Comparison of ENCODE assay signal across 25 cellular contexts in the genomic region with DNA sequence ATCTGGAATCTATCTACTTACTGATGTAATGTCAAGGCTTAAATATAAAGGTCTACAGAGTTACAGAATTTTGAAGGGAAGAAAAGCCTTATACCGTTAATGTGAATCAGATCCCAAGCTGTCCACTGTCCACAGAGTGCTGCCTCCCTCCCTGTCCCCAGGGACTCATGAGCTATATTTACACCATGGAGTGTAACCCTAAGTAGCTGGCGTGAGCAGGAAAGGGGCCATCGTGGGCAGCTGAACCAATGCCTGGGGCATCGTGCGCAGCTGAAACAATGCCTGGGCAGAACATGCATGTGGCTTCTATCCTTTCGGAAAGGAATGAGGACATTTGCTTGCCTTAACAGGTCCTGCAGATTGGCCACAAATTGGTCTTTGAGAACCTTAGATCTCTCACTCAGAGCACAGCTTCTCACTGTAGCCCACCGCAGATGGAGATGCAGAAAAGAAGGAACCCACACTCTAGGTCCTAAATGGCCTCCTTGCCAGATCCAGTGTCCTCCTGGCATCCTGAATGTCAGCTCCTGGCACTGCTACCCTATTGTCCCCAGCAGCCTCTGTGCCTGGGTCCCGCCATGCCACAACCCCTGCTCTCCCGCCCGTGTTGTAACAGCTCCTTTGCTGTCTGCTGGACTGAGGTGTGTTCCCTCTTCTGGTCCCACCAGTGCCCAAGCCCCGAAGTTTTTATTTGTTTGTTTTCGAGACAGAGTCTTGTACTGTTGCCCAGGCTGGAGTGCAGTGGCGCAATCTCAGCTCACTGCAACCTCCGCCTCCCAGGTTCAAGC. TPM values are rescaled to one million over a fixed set of nuclear protein-coding genes. Genes with fewer than 3 reads are reported as not detected.
A peak's percentile ranks its signal among the peaks of the same experiment; 100 is the strongest.
DNase-seq lines count a peak whose midpoint lies in the region; ATAC-seq and TF ChIP-seq lines count a peak whose summit lies in the region.
"Had no signal": no experiment of that assay in that cellular context is flagged by ENCODE, and none has a peak within 500 bp of the region (broad histone marks: within the 10 kb centered on the region; RNA-seq: fewer than 3 reads in every experiment).

No MANE protein-coding gene starts in this region.

- H4K20me1 ChIP-seq in MM.1S (ENCODE audit: insufficient read depth, low read length), result no peaks in the 10 kb centered on the region

- H2AFZ ChIP-seq in MM.1S (ENCODE audit: low read length), result no peak overlapping the region

- peaks cover 0 to 21% of the 10 kb centered on the region in 2 donors for H3K9me3 ChIP-seq in right atrium auricular region
- H3K9me3 ChIP-seq in aorta (ENCODE audit: control insufficient read depth, low read length), result peaks cover 2% of the 10 kb centered on the region
- no peaks in the 10 kb centered on the region for H3K9me3 ChIP-seq in MM.1S (replicated peaks; ENCODE audit: insufficient read depth, low read length)
- H3K9me3 ChIP-seq: pancreas had no signal

- DNase-seq in Right ventricle myocardium superior (no peak), right atrium auricular region (ENCODE audit: low spot score) (no peak), brain pericyte (ENCODE audit: low read depth, low spot score) (peak; percentile 29), myocyte (ENCODE audit: low read depth) (peak; percentile 96), aorta (peak in 1 of 2 donors; percentile 69), MM.1S (no peak), NCI-H1694 (lab: John Stamatoyannopoulos, UW) (no peak)
- DNase-seq: 8988T; activated CD4-positive, alpha-beta T cell treated with anti-CD3 and anti-CD28 coated beads for 48 hours; activated naive CD4-positive, alpha-beta T cell treated with Interleukin-2 at 50 U/mL for 16 hours; activated T-cell treated with anti-CD3 and anti-CD28 coated beads, Interleukin-2, amount 50 U/mL, for 4 hours; adrenal gland; GDM1; mesendoderm; naive thymus-derived CD4-positive, alpha-beta T cell; NCI-H1417 treated with DMSO at 0.1 percent for 48 hours; NCI-H524; pancreas; stimulated activated CD4-positive, alpha-beta T cell treated with anti-CD3 and anti-CD28 coated beads, Interleukin-15, amount 100 ng/mL, for 24 hours; stimulated activated naive CD8-positive, alpha-beta T cell treated with anti-CD3 and anti-CD28 coated beads, Interleukin-15, Interleukin-2, amounts not matched to agents 100 U/mL and 50 U/mL, for 24 hours had no signal

- no peaks in the 10 kb centered on the region for H3K79me2 ChIP-seq in MM.1S (ENCODE audit: low read length)

- H3K27me3 ChIP-seq in right atrium auricular region (no peaks in the 10 kb centered on the region), aorta (ENCODE audit: control insufficient read depth in 1 of 2, insufficient read depth in 2 of 2, low read length in 1 of 2) (no peaks in the 10 kb centered on the region), MM.1S (replicated peaks; ENCODE audit: insufficient read depth, low read length) (no peaks in the 10 kb centered on the region)
- H3K27me3 ChIP-seq: adrenal gland, pancreas, tibial nerve had no signal

- H3K4me2 ChIP-seq in MM.1S (ENCODE audit: low read depth, low read length), result no peak overlapping the region

- no peaks in the 10 kb centered on the region for H3K36me3 ChIP-seq in right atrium auricular region
- no peaks in the 10 kb centered on the region for H3K36me3 ChIP-seq in aorta (ENCODE audit: control insufficient read depth in 1 of 2, insufficient read depth in 2 of 2, low read length in 1 of 2)
- H3K36me3 ChIP-seq in MM.1S (replicated peaks; ENCODE audit: insufficient read depth, low read length), result no peaks in the 10 kb centered on the region
- H3K36me3 ChIP-seq: adrenal gland, pancreas had no signal

- H3K9me2 ChIP-seq in MM.1S (replicated peaks; ENCODE audit: insufficient read depth, low read length), result no peaks in the 10 kb centered on the region

- intact Hi-C loops in Right ventricle myocardium superior (cut with DNase I) (no loop called here), aorta (cut with DNase I) (no loop called here)

- no peaks in the 10 kb centered on the region for H3F3A ChIP-seq in MM.1S (ENCODE audit: insufficient read depth, low read length)

- no peaks in the 10 kb centered on the region for H3K4me1 ChIP-seq in right atrium auricular region
- H3K4me1 ChIP-seq in aorta (ENCODE audit: control insufficient read depth in 1 of 2, insufficient read depth in 2 of 2, low read length in 2 of 2), result no peaks in the 10 kb centered on the region
- H3K4me1 ChIP-seq in MM.1S (ENCODE audit: low read length), result no peaks in the 10 kb centered on the region
- H3K4me1 ChIP-seq: adrenal gland, pancreas had no signal

- H3K27ac ChIP-seq in right atrium auricular region, result no peak overlapping the region
- H3K27ac ChIP-seq in aorta (ENCODE audit: low read depth in 1 of 2, low read length in 2 of 2), result peak overlapping the region in 1 of 2 donors; percentile 7
- H3K27ac ChIP-seq in MM.1S (ENCODE audit: low read length), result no peak overlapping the region
- H3K27ac ChIP-seq: adrenal gland, pancreas, tibial nerve, VCaP had no signal

- no peak for TF ChIP-seq CTCF in right atrium auricular region (IDR thresholded peaks at IDR 0.05)
- no peak for TF ChIP-seq CTCF in MM.1S (IDR thresholded peaks at IDR 0.05; ENCODE audit: low read length)

- ATAC-seq in Right ventricle myocardium superior (ENCODE audit: poor library complexity) (peak; percentile 39), aorta (ENCODE audit: low FRiP score) (peak; percentile 85), GM18502 (IDR thresholded peaks at IDR 0.05; ENCODE audit: poor library complexity, unreplicated experiment) (no peak)
- ATAC-seq: activated T-cell treated with anti-CD3 and anti-CD28 coated beads, Interleukin-2, amount 50 U/mL, for 4 hours; naive thymus-derived CD4-positive, alpha-beta T cell; pancreas; sciatic nerve; stimulated activated naive CD8-positive, alpha-beta T cell treated with anti-CD3 and anti-CD28 coated beads, Interleukin-15, Interleukin-2, amounts not matched to agents 100 U/mL and 50 U/mL, for 24 hours had no signal

- WGBS in aorta, 2 donors, result 50 to 54% methylated on average over 14 of the region's 14 CpGs

- no peak overlapping the region for H3K4me3 ChIP-seq in right atrium auricular region
- no peak overlapping the region for H3K4me3 ChIP-seq in aorta (ENCODE audit: low read length in 2 of 2)
- no peak overlapping the region for H3K4me3 ChIP-seq in MM.1S (ENCODE audit: low read length)
- H3K4me3 ChIP-seq: adrenal gland, pancreas, tibial nerve had no signal

- no peak overlapping the region for H3K9ac ChIP-seq in MM.1S (ENCODE audit: low read length)

RNA-seq across cellular contexts. Expression of gene CCDC3, which starts 30.3 kb away (rescaled TPM):
- 3.7 TPM for total RNA-seq in Right ventricle myocardium superior
- 10 to 100 TPM; 10.0 to 14.9 TPM for total RNA-seq in right atrium auricular region
- 51.0 and 82.5 TPM in 2 replicates for total RNA-seq in myocyte
- 18.1 TPM for polyA plus RNA-seq in myocyte (2012)
- total RNA-seq in aorta, result 100 to 1,000 TPM; 119 to 166 TPM
- polyA plus RNA-seq in aorta, result 10 to 100 TPM; 46.5 to 50.0 TPM
- total RNA-seq: RPMI7951 had no signal
- polyA plus RNA-seq: naive thymus-derived CD4-positive, alpha-beta T cell had no signal

Comparison
In these comparisons a context has a peak if more than half of its experiments do, and no peak if none do; other contexts are left out.
1. DNase-seq: peak in brain pericyte (single experiment) and myocyte (single experiment); none in Right ventricle myocardium superior (single experiment), right atrium auricular region (single experiment), MM.1S (single experiment) and NCI-H1694 (single experiment).